Comparison of ENCODE assay signal across 22 cellular contexts in genomic region chr3:131917006-131917405, GRCh38.
"Had no signal": no experiment of that assay in that cellular context is flagged by ENCODE, and none has a peak within 500 bp of the region (broad histone marks: within the 10 kb centered on the region; RNA-seq: fewer than 3 reads in every experiment).

No MANE protein-coding gene starts in this region.

- H3K27ac ChIP-seq: brain microvascular endothelial cell, heart right ventricle, right lobe of liver, uterus had no signal

- DNase-seq: activated CD4-positive, alpha-beta memory T cell treated with anti-CD3 and anti-CD28 coated beads, Interleukin-2, amount 10 ng/mL, durations not matched to agents 7 days and 5 days; activated CD4-positive, alpha-beta T cell treated with anti-CD3 and anti-CD28 coated beads, Interleukin-2, amount 10 ng/mL, durations not matched to agents 24 days and 14 days; activated CD8-positive, alpha-beta memory T cell treated with anti-CD3 and anti-CD28 coated beads, Interleukin-2, amount 10 ng/mL, durations not matched to agents 7 days and 5 days; activated effector memory CD4-positive, alpha-beta T cell treated with anti-CD3 and anti-CD28 coated beads, Interleukin-2, amount 50 U/mL, for 16 hours; activated naive CD4-positive, alpha-beta T cell treated with anti-CD3 and anti-CD28 coated beads, Interleukin-2, amount 10 ng/mL, durations not matched to agents 7 days and 5 days; activated naive CD8-positive, alpha-beta T cell treated with anti-CD3 and anti-CD28 coated beads, Interleukin-2, amount 50 U/mL, for 24 hours; activated T-cell treated with anti-CD3 and anti-CD28 coated beads for 4 hours; brain microvascular endothelial cell; effector memory CD4-positive, alpha-beta T cell; heart right ventricle; islet precursor cell; left cardiac atrium; mucosa of descending colon; occipital lobe; posterior cingulate gyrus; right lobe of liver; stimulated activated CD4-positive, alpha-beta T cell treated with anti-CD3 and anti-CD28 coated beads, Interleukin-2, amount 100 ng/mL, for 48 hours; stimulated activated CD8-positive, alpha-beta memory T cell treated with anti-CD3 and anti-CD28 coated beads, Interleukin-4, amount 100 ng/mL, for 48 hours; stimulated activated naive B cell treated with anti-CD40 and anti-IgM and Interleukin-4, amounts not matched to agents 10 μg/mL and 1 μg/mL and 100 μg/mL, for 72 hours; T-helper 17 cell; trophoblast cell; uterus had no signal

- H3K9me3 ChIP-seq: heart right ventricle, mucosa of descending colon, right lobe of liver, uterus had no signal

- H3K27me3 ChIP-seq: brain microvascular endothelial cell, right lobe of liver, uterus had no signal

- H3K4me3 ChIP-seq: heart right ventricle, mucosa of descending colon, right lobe of liver, uterus had no signal

- H3K36me3 ChIP-seq: brain microvascular endothelial cell, heart right ventricle, right lobe of liver, uterus had no signal

- H3K4me1 ChIP-seq: heart right ventricle, right lobe of liver, uterus had no signal
